17 cellular contexts compared by ENCODE assay signal in genomic region chr15:63911160-63911559, GRCh38.
DNase-seq lines count a peak whose midpoint lies in the region; ATAC-seq and TF ChIP-seq lines count a peak whose summit lies in the region.
"Had no signal": no experiment of that assay in that cellular context is flagged by ENCODE, and none has a peak within 500 bp of the region (broad histone marks: within the 10 kb centered on the region; RNA-seq: fewer than 3 reads in every experiment).

No MANE protein-coding gene starts in this region.

- TF ChIP-seq POLR2A in HCT116 (IDR thresholded peaks at IDR 0.05; ENCODE audit: borderline replicate concordance, extremely low read depth, insufficient read depth, insufficient read length): no peak

- DNase-seq in HCT116 (ENCODE audit: low read depth, low spot score) (no peak), chondrocyte (ENCODE audit: low spot score) (no peak), osteocyte (ENCODE audit: extremely low spot score, unreplicated experiment) (no peak), NCI-H748 (lab: John Stamatoyannopoulos, UW; ENCODE audit: unreplicated experiment) (no peak)
- DNase-seq: 8988T; C1 segment of cervical spinal cord; Calu3; CD4-positive, alpha-beta memory T cell; COR-L47; DMS53; DMS79 treated with DMSO at 0.1 percent for 48 hours; GF-D8; GOT3; H7; HCEC 1CT had no signal

- H3K36me3 Mint-ChIP-seq in chondrocyte (ENCODE audit: low read depth): no peaks in the 10 kb centered on the region
- H3K36me3 Mint-ChIP-seq in osteocyte (ENCODE audit: unreplicated experiment): no peaks in the 10 kb centered on the region
- H3K36me3 Mint-ChIP-seq: CD4-positive, alpha-beta memory T cell had no signal

- H3K9me3 ChIP-seq in HCT116 (ENCODE audit: control insufficient read depth in 1 of 2, insufficient read depth in 1 of 2, low read depth in 1 of 2, low read length in 2 of 2): no peaks in the 10 kb centered on the region

- peaks cover 6% of the 10 kb centered on the region in 2 experiments; a peak in 3 of 4 replicates for H3K4me1 ChIP-seq in HCT116 (ENCODE audit: control insufficient read depth in 1 of 2, insufficient read depth in 2 of 2, low read length in 2 of 2)

- no peaks in the 10 kb centered on the region for H3K36me3 ChIP-seq in HCT116 (ENCODE audit: control insufficient read depth in 1 of 2, insufficient read depth in 2 of 2, low read length in 2 of 2)

- CTCF ChIA-PET in HCT116 (lab: Charles Lee): no interaction called here

- no peak overlapping the region for H2AFZ ChIP-seq in HCT116 (ENCODE audit: low read depth, low read length, poor library complexity, severe bottlenecking)

- H3K4me1 Mint-ChIP-seq in chondrocyte (ENCODE audit: low read depth) (peaks cover 43% of the 10 kb centered on the region), osteocyte (ENCODE audit: unreplicated experiment) (peaks cover 76% of the 10 kb centered on the region)

- no peak overlapping the region for H3K27ac ChIP-seq in HCT116 (ENCODE audit: low read depth, low read length)

- H3K9me2 ChIP-seq in HCT116 (ENCODE audit: insufficient read depth): no peaks in the 10 kb centered on the region

- H3K9me3 Mint-ChIP-seq in chondrocyte (ENCODE audit: low read depth): no peaks in the 10 kb centered on the region
- no peaks in the 10 kb centered on the region for H3K9me3 Mint-ChIP-seq in osteocyte (ENCODE audit: unreplicated experiment)
- H3K9me3 Mint-ChIP-seq: CD4-positive, alpha-beta memory T cell had no signal

- BruUV-seq in HCT116 (replicated peaks; lab: Mats Ljungman, UMichigan): no TSS peak

- no peaks in the 10 kb centered on the region for H3K79me2 ChIP-seq in HCT116 (ENCODE audit: insufficient read depth, low read length)

- POLR2A ChIA-PET in HCT116 (lab: Charles Lee): no interaction called here

- no peak overlapping the region for H3K9ac ChIP-seq in HCT116 (ENCODE audit: low read length)

- intact Hi-C loops in HCT116 (cut with micrococcal nuclease): loop anchor here (10.0 kb wide), 1 partner anchor 134 kb away; the partner anchor contains the start of gene DAPK2

- no peak overlapping the region for H3K4me3 Mint-ChIP-seq in chondrocyte (ENCODE audit: unreplicated experiment)
- H3K4me3 Mint-ChIP-seq in osteocyte (ENCODE audit: unreplicated experiment): no peak overlapping the region
- H3K4me3 Mint-ChIP-seq: CD4-positive, alpha-beta memory T cell had no signal

- H3K4me2 ChIP-seq in HCT116 (ENCODE audit: low read length): no peak overlapping the region

- peak; percentile 31; the same call in 1 of the 2 replicates for TF ChIP-seq RAD21 in HCT116 (IDR thresholded peaks at IDR 0.05; ENCODE audit: low read depth)

- RAD21 ChIA-PET in HCT116 (lab: Charles Lee; ENCODE audit: low non-redundant PET in 1 of 2, low total read pairs in 2 of 2, uncharacterized antibody in 2 of 2, unreplicated experiment in 2 of 2): no interaction called here

- ATAC-seq in HCT116: no peak
- ATAC-seq in HG03175 (IDR thresholded peaks at IDR 0.05; ENCODE audit: unreplicated experiment): no peak
- ATAC-seq in GM19324 (IDR thresholded peaks at IDR 0.05; ENCODE audit: low FRiP score, unreplicated experiment): no peak

- H3K27me3 Mint-ChIP-seq in chondrocyte (ENCODE audit: low read depth): no peaks in the 10 kb centered on the region
- no peaks in the 10 kb centered on the region for H3K27me3 Mint-ChIP-seq in osteocyte (ENCODE audit: unreplicated experiment)
- H3K27me3 Mint-ChIP-seq: CD4-positive, alpha-beta memory T cell had no signal

- TF ChIP-seq CTCF in HCT116 (IDR thresholded peaks at IDR 0.05 in 2 of 3, conservative IDR thresholded peaks at IDR 0.05 in 1 of 3; ENCODE audit: borderline replicate concordance in 1 of 3, insufficient read depth in 1 of 3, low read depth in 2 of 3, low read length in 2 of 3) (0 out of 6 replicates have a peak, but pooled peaks of 1 of the 3 experiments have one; percentile 15), chondrocyte (IDR thresholded peaks at IDR 0.05) (peak; percentile 19), osteocyte (IDR thresholded peaks at IDR 0.05) (peak; percentile 8)

- H3K27me3 ChIP-seq in HCT116 (ENCODE audit: insufficient read depth, low read length): no peaks in the 10 kb centered on the region

- H3K4me3 ChIP-seq in HCT116 (replicated peaks in 1 of 2; ENCODE audit: low read depth in 1 of 2, low read length in 2 of 2): no peak overlapping the region

- H4K20me1 ChIP-seq in HCT116 (ENCODE audit: insufficient read depth): no peaks in the 10 kb centered on the region

- no peak overlapping the region for H3K27ac Mint-ChIP-seq in chondrocyte (ENCODE audit: unreplicated experiment)
- peak overlapping the region; percentile 93 for H3K27ac Mint-ChIP-seq in osteocyte (ENCODE audit: unreplicated experiment)
- H3K27ac Mint-ChIP-seq: CD4-positive, alpha-beta memory T cell had no signal

TF ChIP-seq in HCT116, 20 proteins besides CTCF, POLR2A, EP300 and RAD21:
- TF ChIP-seq EZH2 (IDR thresholded peaks at IDR 0.05) (no peak), FOSL1 (IDR thresholded peaks at IDR 0.05; ENCODE audit: low read depth) (no peak), JUND (IDR thresholded peaks at IDR 0.05) (no peak), ZFX (IDR thresholded peaks at IDR 0.05) (no peak), REST (IDR thresholded peaks at IDR 0.05; ENCODE audit: low read depth) (no peak), TCF7L2 (IDR thresholded peaks at IDR 0.05; ENCODE audit: borderline replicate concordance, extremely low read depth, insufficient read depth, insufficient read length) (no peak), YY1 (IDR thresholded peaks at IDR 0.05; ENCODE audit: extremely low read depth, insufficient replicate concordance, low read depth, low read length) (no peak), MAX (IDR thresholded peaks at IDR 0.05) (no peak), SP1 (IDR thresholded peaks at IDR 0.05; ENCODE audit: low read depth) (no peak), ZNF274 (IDR thresholded peaks at IDR 0.05; ENCODE audit: low read depth, low read length) (no peak), ATF3 (IDR thresholded peaks at IDR 0.05) (no peak), ELF1 (IDR thresholded peaks at IDR 0.05; ENCODE audit: borderline replicate concordance, low read depth) (no peak), CBX3 (IDR thresholded peaks at IDR 0.05; ENCODE audit: low read depth) (no peak), EZH2phosphoT487 (IDR thresholded peaks at IDR 0.05; ENCODE audit: borderline replicate concordance) (no peak), ZBTB33 (IDR thresholded peaks at IDR 0.05; ENCODE audit: extremely low read depth, insufficient replicate concordance, low read length) (no peak), EGR1 (IDR thresholded peaks at IDR 0.05; ENCODE audit: low read depth) (no peak), POLR2AphosphoS5 (IDR thresholded peaks at IDR 0.05; ENCODE audit: low read depth, low read length) (no peak), SRF (IDR thresholded peaks at IDR 0.05; ENCODE audit: low read depth) (no peak), SIN3A (IDR thresholded peaks at IDR 0.05; ENCODE audit: low read depth) (no peak)
TF ChIP-seq in HCT116: peak in this region for 0.
